In genomic region chr15:94858449-94858848, GRCh38 we compare ENCODE assay signal across 18 cellular contexts.
DNase-seq lines count a peak whose midpoint lies in the region; ATAC-seq and TF ChIP-seq lines count a peak whose summit lies in the region.
"Had no signal": no experiment of that assay in that cellular context is flagged by ENCODE, and none has a peak within 500 bp of the region (broad histone marks: within the 10 kb centered on the region; RNA-seq: fewer than 3 reads in every experiment).

No MANE protein-coding gene starts in this region.

- intact Hi-C loops in CD14-positive monocyte (cut with micrococcal nuclease): no loop called here

- ATAC-seq in RWPE2 (ENCODE audit: low read depth) (peak; percentile 89), foreskin keratinocyte (peak; percentile 84), HG02981 (IDR thresholded peaks at IDR 0.05; ENCODE audit: unreplicated experiment) (no peak)

- peak overlapping the region; percentile 39 for H3K4me2 ChIP-seq in MM.1S (ENCODE audit: low read depth, low read length)

- H3K27ac Mint-ChIP-seq in progenitor cell of endocrine pancreas (peak overlapping the region; percentile 0), osteocyte (ENCODE audit: unreplicated experiment) (no peak overlapping the region), CD14-positive monocyte (no peak overlapping the region)

- H3K36me3 ChIP-seq in MM.1S (replicated peaks; ENCODE audit: insufficient read depth, low read length) (no peaks in the 10 kb centered on the region), RWPE2 (ENCODE audit: low read depth) (no peaks in the 10 kb centered on the region)
- H3K36me3 ChIP-seq: Peyer's patch had no signal

- no peaks in the 10 kb centered on the region for H4K20me1 ChIP-seq in MM.1S (ENCODE audit: insufficient read depth, low read length)

- H3K27ac ChIP-seq in MM.1S (ENCODE audit: low read length): no peak overlapping the region
- H3K27ac ChIP-seq in RWPE2 (ENCODE audit: poor library complexity, severe bottlenecking): peak overlapping the region; percentile 66
- peak overlapping the region; percentile 3 for H3K27ac ChIP-seq in foreskin keratinocyte
- H3K27ac ChIP-seq: Peyer's patch, SK-N-MC had no signal

- H3K4me1 ChIP-seq in MM.1S (ENCODE audit: low read length): no peaks in the 10 kb centered on the region
- H3K4me1 ChIP-seq in RWPE2 (ENCODE audit: insufficient read depth, poor library complexity, severe bottlenecking): peaks cover 22% of the 10 kb centered on the region
- no peaks in the 10 kb centered on the region for H3K4me1 ChIP-seq in foreskin keratinocyte
- H3K4me1 ChIP-seq: Peyer's patch had no signal

- TF ChIP-seq CTCF in MM.1S (IDR thresholded peaks at IDR 0.05; ENCODE audit: low read length): no peak
- peak; percentile 6 for TF ChIP-seq CTCF in RWPE2 (IDR thresholded peaks at IDR 0.05; ENCODE audit: poor library complexity, severe bottlenecking)
- no peak for TF ChIP-seq CTCF in foreskin keratinocyte (conservative IDR thresholded peaks at IDR 0.05)
- TF ChIP-seq CTCF in progenitor cell of endocrine pancreas (IDR thresholded peaks at IDR 0.05; ENCODE audit: unreplicated experiment): no peak
- TF ChIP-seq CTCF in osteocyte (IDR thresholded peaks at IDR 0.05): no peak
- TF ChIP-seq CTCF in CD14-positive monocyte (IDR thresholded peaks at IDR 0.05): no peak

- no peaks in the 10 kb centered on the region for H3K79me2 ChIP-seq in MM.1S (ENCODE audit: low read length)

- H3K4me1 Mint-ChIP-seq in progenitor cell of endocrine pancreas (ENCODE audit: low read depth) (peaks cover 18% of the 10 kb centered on the region), osteocyte (ENCODE audit: unreplicated experiment) (no peaks in the 10 kb centered on the region), CD14-positive monocyte (no peaks in the 10 kb centered on the region)

- H3K4me3 ChIP-seq in MM.1S (ENCODE audit: low read length): no peak overlapping the region
- peak overlapping the region; percentile 9 for H3K4me3 ChIP-seq in RWPE2 (ENCODE audit: severe bottlenecking)
- H3K4me3 ChIP-seq: Peyer's patch, SK-N-MC had no signal

- H3K4me3 Mint-ChIP-seq in progenitor cell of endocrine pancreas (ENCODE audit: low read depth) (peak overlapping the region; percentile 27), osteocyte (ENCODE audit: unreplicated experiment) (no peak overlapping the region), CD14-positive monocyte (no peak overlapping the region)

- H3K9me3 ChIP-seq in MM.1S (replicated peaks; ENCODE audit: insufficient read depth, low read length): no peaks in the 10 kb centered on the region
- H3K9me3 ChIP-seq in RWPE2 (ENCODE audit: severe bottlenecking): no peaks in the 10 kb centered on the region
- H3K9me3 ChIP-seq: Peyer's patch had no signal

- DNase-seq in MM.1S: no peak
- no peak for DNase-seq in RWPE2 (ENCODE audit: low spot score)
- peak; percentile 31 to 61 for DNase-seq in foreskin keratinocyte
- DNase-seq in progenitor cell of endocrine pancreas (ENCODE audit: low spot score, unreplicated experiment): no peak
- DNase-seq in osteocyte (ENCODE audit: extremely low spot score, unreplicated experiment): no peak
- DNase-seq in CD14-positive monocyte (ENCODE audit: low spot score): no peak
- DNase-seq: ACHN, C1 segment of cervical spinal cord, DMS79 treated with DMSO at 0.1 percent for 48 hours, KBM-7, NCI-H187, NCI-H2107, NCI-H2227 treated with DMSO at 0.1 percent for 48 hours, NCI-H524, Peyer's patch, SHP77 had no signal

- H3K9me3 Mint-ChIP-seq in progenitor cell of endocrine pancreas (ENCODE audit: low read depth): peaks cover 9% of the 10 kb centered on the region
- peaks cover 20% of the 10 kb centered on the region for H3K9me3 Mint-ChIP-seq in osteocyte (ENCODE audit: unreplicated experiment)
- peaks cover 6 to 30% (median 16%) of the 10 kb centered on the region in 7 donors for H3K9me3 Mint-ChIP-seq in CD14-positive monocyte

- no peaks in the 10 kb centered on the region for H3K9me2 ChIP-seq in MM.1S (replicated peaks; ENCODE audit: insufficient read depth, low read length)

- H3K36me3 Mint-ChIP-seq in progenitor cell of endocrine pancreas (ENCODE audit: insufficient read depth) (no peaks in the 10 kb centered on the region), osteocyte (ENCODE audit: unreplicated experiment) (no peaks in the 10 kb centered on the region), CD14-positive monocyte (no peaks in the 10 kb centered on the region)

- H3F3A ChIP-seq in MM.1S (ENCODE audit: insufficient read depth, low read length): no peaks in the 10 kb centered on the region

- no peaks in the 10 kb centered on the region for H3K27me3 Mint-ChIP-seq in progenitor cell of endocrine pancreas
- no peaks in the 10 kb centered on the region for H3K27me3 Mint-ChIP-seq in osteocyte (ENCODE audit: unreplicated experiment)
- peaks cover 0 to 3% (median 0%) of the 10 kb centered on the region in 3 donors for H3K27me3 Mint-ChIP-seq in CD14-positive monocyte (ENCODE audit: low read depth in 3 of 3)

- H3K27me3 ChIP-seq in MM.1S (replicated peaks; ENCODE audit: insufficient read depth, low read length) (no peaks in the 10 kb centered on the region), RWPE2 (ENCODE audit: insufficient read depth, poor library complexity, severe bottlenecking) (no peaks in the 10 kb centered on the region), foreskin keratinocyte (no peaks in the 10 kb centered on the region)
- H3K27me3 ChIP-seq: Peyer's patch had no signal

- H2AFZ ChIP-seq in MM.1S (ENCODE audit: low read length): peak overlapping the region; percentile 35; the same call in 1 of the 2 replicates

- H3K9ac ChIP-seq in MM.1S (ENCODE audit: low read length): no peak overlapping the region

Comparison
In these comparisons a context has a peak if more than half of its experiments do, and no peak if none do; other contexts are left out.
1. DNase-seq: peak in foreskin keratinocyte (2 of 2); none in MM.1S (single experiment), RWPE2 (single experiment), progenitor cell of endocrine pancreas (single experiment), osteocyte (single experiment) and CD14-positive monocyte (single experiment).